Comparison of ENCODE assay signal across 8 cellular contexts in genomic region chr1:2208309-2209239, GRCh38. TPM values are rescaled to one million over a fixed set of nuclear protein-coding genes. Genes with fewer than 3 reads are reported as not detected.
DNase-seq lines count a peak whose midpoint lies in the region; ATAC-seq and TF ChIP-seq lines count a peak whose summit lies in the region.

No MANE protein-coding gene starts in this region.

- BruUV-seq in mammary epithelial cell (replicated peaks; lab: Mats Ljungman, UMichigan) = no TSS peak

- intact Hi-C loops in mammary epithelial cell (cut with micrococcal nuclease) = no loop called here
- intact Hi-C loops in thyroid gland (cut with DNase I) = loop anchor here (10.0 kb wide), 1 partner anchor 336 kb away; no protein-coding TSS in a partner anchor
- intact Hi-C loops in lower leg skin (cut with DNase I; ENCODE audit: low total_unique reads) = no loop called here

- CTCF ChIA-PET in mammary epithelial cell (lab: Charles Lee; ENCODE audit: low non-redundant PET) = no interaction called here

- TF ChIP-seq CTCF in mammary epithelial cell (conservative IDR thresholded peaks at IDR 0.05 in 1 of 2, IDR thresholded peaks at IDR 0.05 in 1 of 2; ENCODE audit: extremely low read depth in 1 of 2, insufficient read depth in 1 of 2, low read depth in 1 of 2, low read length in 2 of 2) (no peak), thyroid gland (IDR thresholded peaks at IDR 0.05) (peak in 2 of 6 experiments; percentile 10 to 12), lower leg skin (IDR thresholded peaks at IDR 0.05) (no peak)

- in situ Hi-C loops in mammary epithelial cell (cut with MboI; ENCODE audit: low sequenced_read_pairs in 2 of 2) = no loop called here

- DNase-seq in HT-29 (ENCODE audit: low spot score) (peak; percentile 53), mammary epithelial cell (peak; percentile 82), left lobe of liver (ENCODE audit: low spot score) (peak; percentile 92), thyroid gland (peak; percentile 63 to 67), lower leg skin (ENCODE audit: low spot score in 2 of 2) (no peak), COR-L47 (lab: John Stamatoyannopoulos, UW) (no peak), NAMALWA (ENCODE audit: low spot score) (no peak)
- DNase-seq in activated naive CD4-positive, alpha-beta T cell treated with Interleukin-2 at 50 U/mL for 16 hours = no peak

- H3K4me1 ChIP-seq in mammary epithelial cell (ENCODE audit: insufficient read depth, low read length) (peaks cover 61% of the 10 kb centered on the region), thyroid gland (peaks cover 41 to 75% of the 10 kb centered on the region in 2 donors)

- H3K79me2 ChIP-seq in mammary epithelial cell (ENCODE audit: insufficient read depth, low read length) = no peaks in the 10 kb centered on the region

- 36% methylated on average over 19 of the region's 24 CpGs for WGBS in mammary epithelial cell (ENCODE audit: low coverage, missing lambda C conversion rate)
- 42 to 47% methylated on average over 22 to 24 of the region's 24 CpGs for WGBS in thyroid gland, 2 donors
- WGBS in lower leg skin, 2 donors = 33 to 36% methylated on average over 22 to 23 of the region's 24 CpGs

- no peaks in the 10 kb centered on the region for H3K9me3 ChIP-seq in mammary epithelial cell (replicated peaks; ENCODE audit: insufficient read depth, low read length)
- H3K9me3 ChIP-seq in thyroid gland = no peaks in the 10 kb centered on the region

- peak overlapping the region; percentile 22 for H3K4me2 ChIP-seq in mammary epithelial cell (ENCODE audit: insufficient read depth, low read depth, low read length)

- H2AFZ ChIP-seq in mammary epithelial cell (ENCODE audit: low read depth, low read length) = no peak overlapping the region

- H4K20me1 ChIP-seq in mammary epithelial cell (ENCODE audit: insufficient read depth, low read length) = no peaks in the 10 kb centered on the region

- TF ChIP-seq POLR2A in thyroid gland (IDR thresholded peaks at IDR 0.05) (peak in 1 of 2 donors; percentile 20), lower leg skin (IDR thresholded peaks at IDR 0.05) (no peak)

- no peak overlapping the region for H3K9ac ChIP-seq in mammary epithelial cell (ENCODE audit: insufficient read depth, low read length)

- H3K27me3 ChIP-seq in mammary epithelial cell (ENCODE audit: insufficient read depth, low read length) (no peaks in the 10 kb centered on the region), thyroid gland (no peaks in the 10 kb centered on the region)

- dilution Hi-C loops in mammary epithelial cell (cut with HindIII; ENCODE audit: low sequenced_read_pairs) = no loop called here

- no peaks in the 10 kb centered on the region for H3K36me3 ChIP-seq in mammary epithelial cell (ENCODE audit: insufficient read depth, low read length)
- H3K36me3 ChIP-seq in thyroid gland = no peaks in the 10 kb centered on the region

- H3K27ac ChIP-seq in mammary epithelial cell (ENCODE audit: insufficient read depth, low read depth, low read length) = no peak overlapping the region
- peak overlapping the region; percentile 56 to 75 (median 69) for H3K27ac ChIP-seq in thyroid gland

- H3K4me3 ChIP-seq in mammary epithelial cell (replicated peaks in 1 of 3; ENCODE audit: insufficient read depth in 1 of 3, low read depth in 2 of 3, low read length in 3 of 3) = no peak overlapping the region
- H3K4me3 ChIP-seq in thyroid gland (replicated peaks in 1 of 3) = no peak overlapping the region
- H3K4me3 ChIP-seq in lower leg skin (ENCODE audit: low read depth, poor library complexity, severe bottlenecking) = no peak overlapping the region

- ATAC-seq in left lobe of liver = peak; percentile 55

RNA-seq across cellular contexts. Expression of gene FAAP20, which starts 14.0 kb away (rescaled TPM):
- total RNA-seq in HT-29 (2014; rRNA removed; shearing (Covaris generic)) = 99.3 and 119 TPM in 2 replicates
- total RNA-seq in mammary epithelial cell = 10 to 100 TPM; 13.5 to 70.9 TPM
- 11.8 TPM for polyA plus RNA-seq in mammary epithelial cell
- polyA minus RNA-seq in mammary epithelial cell = 5.4 TPM
- total RNA-seq in left lobe of liver = 24.8 TPM
- total RNA-seq in thyroid gland = 10 to 100 TPM; 42.2 to 82.2 (median 50.2) TPM
- total RNA-seq in lower leg skin = 10 to 100 TPM; 29.8 to 48.0 (median 45.6) TPM

RNA-seq across cellular contexts. Expression of gene SKI, which starts 19.5 kb away (rescaled TPM):
- total RNA-seq in HT-29 (2014; rRNA removed; shearing (Covaris generic)) = 12.1 and 15.2 TPM in 2 replicates
- total RNA-seq in mammary epithelial cell = 10 to 100 TPM; 27.2 to 47.8 TPM
- 10.5 TPM for polyA plus RNA-seq in mammary epithelial cell
- polyA minus RNA-seq in mammary epithelial cell = 34.8 TPM
- total RNA-seq in left lobe of liver = 38.8 TPM
- 10 to 100 TPM; 31.4 to 59.6 (median 39.9) TPM for total RNA-seq in thyroid gland
- 10 to 100 TPM; 67.3 to 80.8 (median 75.4) TPM for total RNA-seq in lower leg skin

Comparison
In these comparisons a context has a peak if more than half of its experiments do, and no peak if none do; other contexts are left out.
1. DNase-seq: peak in HT-29 (single experiment), mammary epithelial cell (single experiment), left lobe of liver (single experiment) and thyroid gland (2 of 2); none in lower leg skin (0 of 2), activated naive CD4-positive, alpha-beta T cell treated with Interleukin-2 at 50 U/mL for 16 hours (single experiment), COR-L47 (single experiment) and NAMALWA (single experiment).